ENCODE assay signal across 1 cellular context in the genomic region with DNA sequence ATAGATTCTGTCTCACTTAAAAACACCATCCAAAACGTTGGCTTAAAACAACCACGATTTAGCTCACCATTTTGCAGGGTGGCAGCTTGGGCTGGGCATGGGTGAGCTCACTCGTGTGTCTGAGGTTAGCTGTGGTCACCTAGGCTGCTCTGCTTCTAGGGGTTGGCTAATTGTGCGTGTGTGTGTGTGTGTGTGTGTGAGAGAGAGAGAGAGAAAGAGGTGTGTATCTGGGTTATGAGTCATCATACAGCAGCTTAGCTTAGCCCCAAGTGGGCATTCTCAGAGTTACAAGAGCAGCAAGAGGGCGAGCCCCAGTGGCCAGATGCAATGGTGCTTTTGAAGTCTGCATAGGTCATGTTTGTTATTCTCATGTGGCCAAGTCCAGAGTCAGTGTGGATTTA.
TF ChIP-seq lines count a peak whose summit lies in the region.

No MANE protein-coding gene starts in this region.

TF ChIP-seq in HepG2, 621 proteins besides CTCF, POLR2A, EP300 and RAD21 (continued from another document and continues in another):
- TF ChIP-seq, protein P1, sequence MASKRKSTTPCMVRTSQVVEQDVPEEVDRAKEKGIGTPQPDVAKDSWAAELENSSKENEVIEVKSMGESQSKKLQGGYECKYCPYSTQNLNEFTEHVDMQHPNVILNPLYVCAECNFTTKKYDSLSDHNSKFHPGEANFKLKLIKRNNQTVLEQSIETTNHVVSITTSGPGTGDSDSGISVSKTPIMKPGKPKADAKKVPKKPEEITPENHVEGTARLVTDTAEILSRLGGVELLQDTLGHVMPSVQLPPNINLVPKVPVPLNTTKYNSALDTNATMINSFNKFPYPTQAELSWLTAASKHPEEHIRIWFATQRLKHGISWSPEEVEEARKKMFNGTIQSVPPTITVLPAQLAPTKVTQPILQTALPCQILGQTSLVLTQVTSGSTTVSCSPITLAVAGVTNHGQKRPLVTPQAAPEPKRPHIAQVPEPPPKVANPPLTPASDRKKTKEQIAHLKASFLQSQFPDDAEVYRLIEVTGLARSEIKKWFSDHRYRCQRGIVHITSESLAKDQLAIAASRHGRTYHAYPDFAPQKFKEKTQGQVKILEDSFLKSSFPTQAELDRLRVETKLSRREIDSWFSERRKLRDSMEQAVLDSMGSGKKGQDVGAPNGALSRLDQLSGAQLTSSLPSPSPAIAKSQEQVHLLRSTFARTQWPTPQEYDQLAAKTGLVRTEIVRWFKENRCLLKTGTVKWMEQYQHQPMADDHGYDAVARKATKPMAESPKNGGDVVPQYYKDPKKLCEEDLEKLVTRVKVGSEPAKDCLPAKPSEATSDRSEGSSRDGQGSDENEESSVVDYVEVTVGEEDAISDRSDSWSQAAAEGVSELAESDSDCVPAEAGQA (IDR thresholded peaks at IDR 0.05; ENCODE audit: low read depth): 0 out of 2 replicates have a peak, but pooled peaks have one; percentile 21
- TF ChIP-seq, protein P1 (CRISPR knock-in tag; IDR thresholded peaks at IDR 0.05; ENCODE audit: borderline replicate concordance): no peak
- TF ChIP-seq ZNF75D (CRISPR knock-in tag; IDR thresholded peaks at IDR 0.05; ENCODE audit: borderline replicate concordance) (no peak), PAX8 (CRISPR knock-in tag; IDR thresholded peaks at IDR 0.05; ENCODE audit: borderline replicate concordance) (no peak), TBX2 (CRISPR knock-in tag; IDR thresholded peaks at IDR 0.05; ENCODE audit: borderline replicate concordance) (peak; percentile 64), SRSF4 (IDR thresholded peaks at IDR 0.05; ENCODE audit: low read depth, low read length, poor library complexity, severe bottlenecking) (no peak), ZBTB1 (CRISPR knock-in tag; IDR thresholded peaks at IDR 0.05; ENCODE audit: borderline replicate concordance) (no peak), ZNF501 (CRISPR knock-in tag; IDR thresholded peaks at IDR 0.05) (0 out of 2 replicates have a peak, but pooled peaks have one; percentile 51), JUNB (CRISPR knock-in tag; IDR thresholded peaks at IDR 0.05; ENCODE audit: borderline replicate concordance) (peak; percentile 97), MED13 (CRISPR knock-in tag; IDR thresholded peaks at IDR 0.05) (no peak), ATRX (CRISPR knock-in tag; IDR thresholded peaks at IDR 0.05; ENCODE audit: borderline replicate concordance) (no peak), RARA (CRISPR knock-in tag; IDR thresholded peaks at IDR 0.05) (peak; percentile 75), ZNF782 (CRISPR knock-in tag; IDR thresholded peaks at IDR 0.05; ENCODE audit: borderline replicate concordance) (no peak), CBX5 (CRISPR knock-in tag; IDR thresholded peaks at IDR 0.05; ENCODE audit: borderline replicate concordance) (peak; percentile 64; the same call in 1 of the 2 replicates), SP2 (CRISPR knock-in tag; IDR thresholded peaks at IDR 0.05) (no peak), SRF (IDR thresholded peaks at IDR 0.05; ENCODE audit: low read depth, low read length) (no peak), SSRP1 (CRISPR knock-in tag; IDR thresholded peaks at IDR 0.05) (0 out of 2 replicates have a peak, but pooled peaks have one; percentile 82), TAF1 (CRISPR knock-in tag; IDR thresholded peaks at IDR 0.05) (no peak), NFYC (CRISPR knock-in tag; IDR thresholded peaks at IDR 0.05) (peak; percentile 10; the same call in 1 of the 2 replicates), ARNT2 (CRISPR knock-in tag; IDR thresholded peaks at IDR 0.05; ENCODE audit: low read depth) (peak; percentile 38; the same call in 1 of the 2 replicates), MXI1 (IDR thresholded peaks at IDR 0.05; ENCODE audit: borderline replicate concordance, low read depth, low read length) (peak; percentile 52; the same call in 1 of the 3 replicates), ZNF746 (CRISPR knock-in tag; IDR thresholded peaks at IDR 0.05) (no peak), SNRNP70 (IDR thresholded peaks at IDR 0.05; ENCODE audit: low read depth, low read length) (no peak), ZKSCAN1 (IDR thresholded peaks at IDR 0.05; ENCODE audit: low read length) (no peak), RNF2 (conservative IDR thresholded peaks at IDR 0.05; ENCODE audit: low read depth) (0 out of 2 replicates have a peak, but pooled peaks have one; percentile 30), ZEB1 (IDR thresholded peaks at IDR 0.05; ENCODE audit: insufficient replicate concordance, low read depth) (no peak), ZSCAN31 (CRISPR knock-in tag; IDR thresholded peaks at IDR 0.05; ENCODE audit: low read depth) (0 out of 2 replicates have a peak, but pooled peaks have one; percentile 45), SP5 (CRISPR knock-in tag; IDR thresholded peaks at IDR 0.05; ENCODE audit: borderline replicate concordance, low read depth) (peak; percentile 17; the same call in 1 of the 2 replicates), SRSF9 (IDR thresholded peaks at IDR 0.05; ENCODE audit: borderline replicate concordance, insufficient read depth, low read depth, low read length, poor library complexity, severe bottlenecking) (no peak), AHR (CRISPR knock-in tag; IDR thresholded peaks at IDR 0.05) (no peak), MED1 (CRISPR knock-in tag; IDR thresholded peaks at IDR 0.05) (peak; percentile 24; the same call in 1 of the 2 replicates), SPEN (CRISPR knock-in tag; IDR thresholded peaks at IDR 0.05; ENCODE audit: low read depth) (0 out of 2 replicates have a peak, but pooled peaks have one; percentile 40), FOXC1 (CRISPR knock-in tag; IDR thresholded peaks at IDR 0.05; ENCODE audit: borderline replicate concordance) (no peak), HDAC1 (CRISPR knock-in tag; IDR thresholded peaks at IDR 0.05) (0 out of 2 replicates have a peak, but pooled peaks have one; percentile 55), THAP11 (CRISPR knock-in tag; IDR thresholded peaks at IDR 0.05) (peak; percentile 55; the same call in 1 of the 2 replicates), GTF3A (CRISPR knock-in tag; conservative IDR thresholded peaks at IDR 0.05) (no peak), MBNL3 (CRISPR knock-in tag; conservative IDR thresholded peaks at IDR 0.05) (no peak)
- TF ChIP-seq, protein P2, sequence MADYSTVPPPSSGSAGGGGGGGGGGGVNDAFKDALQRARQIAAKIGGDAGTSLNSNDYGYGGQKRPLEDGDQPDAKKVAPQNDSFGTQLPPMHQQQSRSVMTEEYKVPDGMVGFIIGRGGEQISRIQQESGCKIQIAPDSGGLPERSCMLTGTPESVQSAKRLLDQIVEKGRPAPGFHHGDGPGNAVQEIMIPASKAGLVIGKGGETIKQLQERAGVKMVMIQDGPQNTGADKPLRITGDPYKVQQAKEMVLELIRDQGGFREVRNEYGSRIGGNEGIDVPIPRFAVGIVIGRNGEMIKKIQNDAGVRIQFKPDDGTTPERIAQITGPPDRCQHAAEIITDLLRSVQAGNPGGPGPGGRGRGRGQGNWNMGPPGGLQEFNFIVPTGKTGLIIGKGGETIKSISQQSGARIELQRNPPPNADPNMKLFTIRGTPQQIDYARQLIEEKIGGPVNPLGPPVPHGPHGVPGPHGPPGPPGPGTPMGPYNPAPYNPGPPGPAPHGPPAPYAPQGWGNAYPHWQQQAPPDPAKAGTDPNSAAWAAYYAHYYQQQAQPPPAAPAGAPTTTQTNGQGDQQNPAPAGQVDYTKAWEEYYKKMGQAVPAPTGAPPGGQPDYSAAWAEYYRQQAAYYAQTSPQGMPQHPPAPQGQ (CRISPR knock-in tag; IDR thresholded peaks at IDR 0.05; ENCODE audit: borderline replicate concordance): no peak
- TF ChIP-seq, protein P3, sequence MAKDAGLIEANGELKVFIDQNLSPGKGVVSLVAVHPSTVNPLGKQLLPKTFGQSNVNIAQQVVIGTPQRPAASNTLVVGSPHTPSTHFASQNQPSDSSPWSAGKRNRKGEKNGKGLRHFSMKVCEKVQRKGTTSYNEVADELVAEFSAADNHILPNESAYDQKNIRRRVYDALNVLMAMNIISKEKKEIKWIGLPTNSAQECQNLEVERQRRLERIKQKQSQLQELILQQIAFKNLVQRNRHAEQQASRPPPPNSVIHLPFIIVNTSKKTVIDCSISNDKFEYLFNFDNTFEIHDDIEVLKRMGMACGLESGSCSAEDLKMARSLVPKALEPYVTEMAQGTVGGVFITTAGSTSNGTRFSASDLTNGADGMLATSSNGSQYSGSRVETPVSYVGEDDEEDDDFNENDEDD (CRISPR knock-in tag; IDR thresholded peaks at IDR 0.05; ENCODE audit: borderline replicate concordance): no peak
- TF ChIP-seq, protein P4, sequence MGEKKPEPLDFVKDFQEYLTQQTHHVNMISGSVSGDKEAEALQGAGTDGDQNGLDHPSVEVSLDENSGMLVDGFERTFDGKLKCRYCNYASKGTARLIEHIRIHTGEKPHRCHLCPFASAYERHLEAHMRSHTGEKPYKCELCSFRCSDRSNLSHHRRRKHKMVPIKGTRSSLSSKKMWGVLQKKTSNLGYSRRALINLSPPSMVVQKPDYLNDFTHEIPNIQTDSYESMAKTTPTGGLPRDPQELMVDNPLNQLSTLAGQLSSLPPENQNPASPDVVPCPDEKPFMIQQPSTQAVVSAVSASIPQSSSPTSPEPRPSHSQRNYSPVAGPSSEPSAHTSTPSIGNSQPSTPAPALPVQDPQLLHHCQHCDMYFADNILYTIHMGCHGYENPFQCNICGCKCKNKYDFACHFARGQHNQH (CRISPR knock-in tag; IDR thresholded peaks at IDR 0.05): peak; percentile 44; the same call in 1 of the 2 replicates
- TF ChIP-seq, protein P5, sequence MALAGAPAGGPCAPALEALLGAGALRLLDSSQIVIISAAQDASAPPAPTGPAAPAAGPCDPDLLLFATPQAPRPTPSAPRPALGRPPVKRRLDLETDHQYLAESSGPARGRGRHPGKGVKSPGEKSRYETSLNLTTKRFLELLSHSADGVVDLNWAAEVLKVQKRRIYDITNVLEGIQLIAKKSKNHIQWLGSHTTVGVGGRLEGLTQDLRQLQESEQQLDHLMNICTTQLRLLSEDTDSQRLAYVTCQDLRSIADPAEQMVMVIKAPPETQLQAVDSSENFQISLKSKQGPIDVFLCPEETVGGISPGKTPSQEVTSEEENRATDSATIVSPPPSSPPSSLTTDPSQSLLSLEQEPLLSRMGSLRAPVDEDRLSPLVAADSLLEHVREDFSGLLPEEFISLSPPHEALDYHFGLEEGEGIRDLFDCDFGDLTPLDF (CRISPR knock-in tag; IDR thresholded peaks at IDR 0.05): no peak
- TF ChIP-seq, protein P6, sequence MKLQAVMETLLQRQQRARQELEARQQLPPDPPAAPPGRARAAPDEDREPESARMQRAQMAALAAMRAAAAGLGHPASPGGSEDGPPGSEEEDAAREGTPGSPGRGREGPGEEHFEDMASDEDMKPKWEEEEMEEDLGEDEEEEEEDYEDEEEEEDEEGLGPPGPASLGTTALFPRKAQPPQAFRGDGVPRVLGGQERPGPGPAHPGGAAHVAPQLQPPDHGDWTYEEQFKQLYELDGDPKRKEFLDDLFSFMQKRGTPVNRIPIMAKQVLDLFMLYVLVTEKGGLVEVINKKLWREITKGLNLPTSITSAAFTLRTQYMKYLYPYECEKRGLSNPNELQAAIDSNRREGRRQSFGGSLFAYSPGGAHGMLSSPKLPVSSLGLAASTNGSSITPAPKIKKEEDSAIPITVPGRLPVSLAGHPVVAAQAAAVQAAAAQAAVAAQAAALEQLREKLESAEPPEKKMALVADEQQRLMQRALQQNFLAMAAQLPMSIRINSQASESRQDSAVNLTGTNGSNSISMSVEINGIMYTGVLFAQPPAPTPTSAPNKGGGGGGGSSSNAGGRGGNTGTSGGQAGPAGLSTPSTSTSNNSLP (IDR thresholded peaks at IDR 0.05; ENCODE audit: low read depth, low read length): peak; percentile 71
- TF ChIP-seq, protein P7, sequence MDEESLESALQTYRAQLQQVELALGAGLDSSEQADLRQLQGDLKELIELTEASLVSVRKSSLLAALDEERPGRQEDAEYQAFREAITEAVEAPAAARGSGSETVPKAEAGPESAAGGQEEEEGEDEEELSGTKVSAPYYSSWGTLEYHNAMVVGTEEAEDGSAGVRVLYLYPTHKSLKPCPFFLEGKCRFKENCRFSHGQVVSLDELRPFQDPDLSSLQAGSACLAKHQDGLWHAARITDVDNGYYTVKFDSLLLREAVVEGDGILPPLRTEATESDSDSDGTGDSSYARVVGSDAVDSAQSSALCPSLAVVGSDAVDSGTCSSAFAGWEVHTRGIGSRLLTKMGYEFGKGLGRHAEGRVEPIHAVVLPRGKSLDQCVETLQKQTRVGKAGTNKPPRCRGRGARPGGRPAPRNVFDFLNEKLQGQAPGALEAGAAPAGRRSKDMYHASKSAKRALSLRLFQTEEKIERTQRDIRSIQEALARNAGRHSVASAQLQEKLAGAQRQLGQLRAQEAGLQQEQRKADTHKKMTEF (CRISPR knock-in tag; IDR thresholded peaks at IDR 0.05): peak; percentile 44; the same call in 1 of the 2 replicates
- TF ChIP-seq, protein P8, sequence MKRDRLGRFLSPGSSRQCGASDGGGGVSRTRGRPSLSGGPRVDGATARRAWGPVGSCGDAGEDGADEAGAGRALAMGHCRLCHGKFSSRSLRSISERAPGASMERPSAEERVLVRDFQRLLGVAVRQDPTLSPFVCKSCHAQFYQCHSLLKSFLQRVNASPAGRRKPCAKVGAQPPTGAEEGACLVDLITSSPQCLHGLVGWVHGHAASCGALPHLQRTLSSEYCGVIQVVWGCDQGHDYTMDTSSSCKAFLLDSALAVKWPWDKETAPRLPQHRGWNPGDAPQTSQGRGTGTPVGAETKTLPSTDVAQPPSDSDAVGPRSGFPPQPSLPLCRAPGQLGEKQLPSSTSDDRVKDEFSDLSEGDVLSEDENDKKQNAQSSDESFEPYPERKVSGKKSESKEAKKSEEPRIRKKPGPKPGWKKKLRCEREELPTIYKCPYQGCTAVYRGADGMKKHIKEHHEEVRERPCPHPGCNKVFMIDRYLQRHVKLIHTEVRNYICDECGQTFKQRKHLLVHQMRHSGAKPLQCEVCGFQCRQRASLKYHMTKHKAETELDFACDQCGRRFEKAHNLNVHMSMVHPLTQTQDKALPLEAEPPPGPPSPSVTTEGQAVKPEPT (CRISPR knock-in tag; IDR thresholded peaks at IDR 0.05; ENCODE audit: low read depth): no peak
